Comparison of ENCODE assay signal across 9 cellular contexts in the genomic region with DNA sequence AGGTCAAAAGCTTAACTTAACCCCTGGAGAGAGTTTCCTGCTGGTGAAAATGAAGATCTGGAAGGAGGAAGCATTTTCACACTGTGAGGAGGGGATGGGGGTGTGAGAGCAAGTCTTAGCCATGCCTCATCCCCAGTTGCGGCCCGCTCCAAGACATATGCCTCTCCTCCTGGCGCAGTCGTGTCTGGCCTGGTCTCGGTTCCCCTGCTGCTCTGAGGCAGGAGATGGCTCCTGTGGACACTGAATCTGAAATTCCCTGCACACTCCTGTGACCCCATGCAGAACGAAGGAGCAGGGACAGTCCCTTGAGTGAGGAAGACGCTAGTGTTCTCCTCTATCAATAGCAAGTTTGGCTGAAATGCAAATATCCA. TPM values are rescaled to one million over a fixed set of nuclear protein-coding genes. Genes with fewer than 3 reads are reported as not detected.
DNase-seq lines count a peak whose midpoint lies in the region; ATAC-seq and TF ChIP-seq lines count a peak whose summit lies in the region.
"Had no signal": no experiment of that assay in that cellular context is flagged by ENCODE, and none has a peak within 500 bp of the region (broad histone marks: within the 10 kb centered on the region; RNA-seq: fewer than 3 reads in every experiment).

No MANE protein-coding gene starts in this region.

- H3K4me1 Mint-ChIP-seq in T-helper 17 cell, result peaks cover 23% of the 10 kb centered on the region

- ATAC-seq in GM19043 (IDR thresholded peaks at IDR 0.05; ENCODE audit: low read depth, unreplicated experiment) (peak; percentile 24), T-helper 17 cell (peak; percentile 23), heart right ventricle (peak; percentile 3 to 53 (median 32)), HG03442 (IDR thresholded peaks at IDR 0.05; ENCODE audit: unreplicated experiment) (no peak)

- H3K36me3 Mint-ChIP-seq in T-helper 17 cell (ENCODE audit: low read depth), result no peaks in the 10 kb centered on the region

- TF ChIP-seq EP300 in sigmoid colon (IDR thresholded peaks at IDR 0.05), result no peak

- no peaks in the 10 kb centered on the region for H3K27me3 Mint-ChIP-seq in T-helper 17 cell

- intact Hi-C loops in heart right ventricle (cut with DNase I), result loop anchor here in 3 of 10 donors (5.0 to 10.0 kb wide), 3 partner anchors 35 to 258 kb away; partner anchors contain the start of genes ZNF20 (in 1 of the 3) and ZNF491 (in 1 of the 3)
- intact Hi-C loops in sigmoid colon (cut with DNase I), result no loop called here

- H3K27me3 ChIP-seq in heart right ventricle (no peaks in the 10 kb centered on the region), sigmoid colon (no peaks in the 10 kb centered on the region)

- H3K9me3 ChIP-seq in T-helper 17 cell (ENCODE audit: control insufficient read depth, low read length, poor library complexity, severe bottlenecking) (no peaks in the 10 kb centered on the region), heart right ventricle (no peaks in the 10 kb centered on the region), sigmoid colon (no peaks in the 10 kb centered on the region)

- TF ChIP-seq CTCF in heart right ventricle (IDR thresholded peaks at IDR 0.05) (no peak), sigmoid colon (IDR thresholded peaks at IDR 0.05) (no peak)

- DNase-seq in T-helper 17 cell (no peak), heart right ventricle (no peak), sigmoid colon (no peak), SHP77 (lab: John Stamatoyannopoulos, UW) (no peak), occipital lobe (lab: John Stamatoyannopoulos, UW) (no peak), dermis blood vessel endothelial cell (no peak)

- WGBS in heart right ventricle, 2 donors, result 20 to 21% methylated on average over 7 of the region's 7 CpGs
- WGBS in sigmoid colon, 2 donors, result 32 to 33% methylated on average over 7 of the region's 7 CpGs

- no peak for TF ChIP-seq POLR2A in sigmoid colon (IDR thresholded peaks at IDR 0.05)

- peak overlapping the region; percentile 88 for H3K27ac Mint-ChIP-seq in T-helper 17 cell

- H3K4me1 ChIP-seq in heart right ventricle (peaks cover 3 to 18% (median 12%) of the 10 kb centered on the region in 9 donors), sigmoid colon (peaks cover 0 to 40% (median 37%) of the 10 kb centered on the region in 4 donors)

- no peaks in the 10 kb centered on the region for H3K36me3 ChIP-seq in heart right ventricle
- H3K36me3 ChIP-seq in sigmoid colon, result no peaks in the 10 kb centered on the region

- peak overlapping the region; percentile 93 for H3K4me3 Mint-ChIP-seq in T-helper 17 cell

- H3K4me3 ChIP-seq in heart right ventricle, result peak overlapping the region in 9 of 10 donors; percentile 56 to 83 (median 81)
- H3K4me3 ChIP-seq in sigmoid colon, result peak overlapping the region in 3 of 4 donors; percentile 70 to 93 (median 82)

- H3K27ac ChIP-seq in heart right ventricle, result peak overlapping the region in 8 of 10 donors; percentile 26 to 90 (median 82)
- H3K27ac ChIP-seq in sigmoid colon, result peak overlapping the region; percentile 86 to 97 (median 90)
- H3K27ac ChIP-seq: HL-60 had no signal

RNA-seq across cellular contexts. Expression of gene ZNF69, which starts 0.3 kb away (rescaled TPM):
- total RNA-seq in T-helper 17 cell, result 1 to 10 TPM; 2.3 to 2.4 TPM
- 1 to 10 TPM; 1.6 to 5.1 (median 4.3) TPM for total RNA-seq in heart right ventricle
- polyA plus RNA-seq in heart right ventricle, result 1 to 10 TPM; 2.1 to 6.5 TPM
- total RNA-seq in sigmoid colon, result 10 to 100 TPM in 3 of 4 donors, 1 to 10 TPM in 1; 9.2 to 23.2 (median 18.3) TPM
- polyA plus RNA-seq in sigmoid colon, result 1 to 10 TPM; 7.6 to 9.6 (median 7.8) TPM
- total RNA-seq in occipital lobe, result 20.4 TPM
- total RNA-seq in dermis blood vessel endothelial cell, result 13.0 and 15.8 TPM in 2 replicates

RNA-seq across cellular contexts. Expression of gene ZNF700, which starts 37.7 kb away (rescaled TPM):
- total RNA-seq in T-helper 17 cell (10 to 100 TPM; 14.3 to 18.7 TPM), heart right ventricle (1 to 10 TPM; 2.8 to 5.0 (median 4.4) TPM), sigmoid colon (10 to 100 TPM; 13.7 to 19.7 (median 15.0) TPM), occipital lobe (18.9 TPM), dermis blood vessel endothelial cell (8.8 and 11.2 TPM in 2 replicates)
- polyA plus RNA-seq in heart right ventricle (10 to 100 TPM in 1 of 2 donors, 1 to 10 TPM in 1; 2.4 to 11.3 TPM), sigmoid colon (10 to 100 TPM in 1 of 3 donors, 1 to 10 TPM in 2; 4.8 to 12.7 (median 5.8) TPM)

RNA-seq across cellular contexts. Expression of gene ZNF439, which starts 38.7 kb away (rescaled TPM):
- total RNA-seq in T-helper 17 cell, result 1 to 10 TPM; 4.5 to 8.4 TPM
- 1 to 10 TPM; 2.5 to 4.9 (median 3.9) TPM for total RNA-seq in heart right ventricle
- polyA plus RNA-seq in heart right ventricle, result 10 to 100 TPM in 1 of 2 donors, 1 to 10 TPM in 1; 2.6 to 15.4 TPM
- 1 to 10 TPM; 4.8 to 8.6 (median 6.5) TPM for total RNA-seq in sigmoid colon
- polyA plus RNA-seq in sigmoid colon, result 1 to 10 TPM; 2.4 to 5.9 (median 3.9) TPM
- total RNA-seq in occipital lobe, result 36.5 TPM
- 2.4 and 3.1 TPM in 2 replicates for total RNA-seq in dermis blood vessel endothelial cell
